Comparison of ENCODE assay signal across 14 cellular contexts in genomic region chr19:49481020-49481683, GRCh38. TPM values are rescaled to one million over a fixed set of nuclear protein-coding genes. Genes with fewer than 3 reads are reported as not detected.
A peak's percentile ranks its signal among the peaks of the same experiment; 100 is the strongest.
DNase-seq lines count a peak whose midpoint lies in the region; ATAC-seq and TF ChIP-seq lines count a peak whose summit lies in the region.
"Had no signal": no experiment of that assay in that cellular context is flagged by ENCODE, and none has a peak within 500 bp of the region (broad histone marks: within the 10 kb centered on the region; RNA-seq: fewer than 3 reads in every experiment).

No MANE protein-coding gene starts in this region.

- no peaks in the 10 kb centered on the region for H3K9me3 ChIP-seq in CD8-positive, alpha-beta T cell (ENCODE audit: low read length)
- H3K9me3 ChIP-seq in NT2/D1 (ENCODE audit: insufficient read depth, low read length): no peaks in the 10 kb centered on the region
- H3K9me3 ChIP-seq: BE2C, transverse colon had no signal

- no peak for ATAC-seq in CD8-positive, alpha-beta T cell
- ATAC-seq in esophagus mucosa (peak; percentile 19), GM21723 (IDR thresholded peaks at IDR 0.05; ENCODE audit: unreplicated experiment) (no peak)
- ATAC-seq: foreskin keratinocyte had no signal

- POLR2A ChIA-PET in CD8-positive, alpha-beta T cell (lab: Charles Lee): interaction anchor here (0.6 to 1.0 kb wide), 3 partner anchors 13 to 15 kb away, joined by 4 to 5 read pairs (median 4); partner anchors contain the start of gene RPS11

- peaks cover 26% of the 10 kb centered on the region for H3K4me1 ChIP-seq in CD8-positive, alpha-beta T cell (ENCODE audit: insufficient read depth, low read length)
- peaks cover 4% of the 10 kb centered on the region for H3K4me1 ChIP-seq in NT2/D1 (ENCODE audit: insufficient read depth, insufficient read length)
- H3K4me1 ChIP-seq: BE2C, foreskin keratinocyte had no signal

- TF ChIP-seq CTCF in CD8-positive, alpha-beta T cell (IDR thresholded peaks at IDR 0.05): no peak
- TF ChIP-seq CTCF in GM20000 (IDR thresholded peaks at IDR 0.05; ENCODE audit: extremely low read depth, missing control alignments): no peak

- H3K27ac ChIP-seq in CD8-positive, alpha-beta T cell (ENCODE audit: low read depth, low read length): no peak overlapping the region
- H3K27ac ChIP-seq: foreskin keratinocyte, transverse colon had no signal

- H3K4me1 Mint-ChIP-seq in CD8-positive, alpha-beta T cell (ENCODE audit: low read depth): peaks cover 27% of the 10 kb centered on the region

- CTCF ChIA-PET in CD8-positive, alpha-beta T cell (lab: Charles Lee): interaction anchor here (2.1 to 2.8 kb wide), 2 partner anchors 11 to 89 kb away, joined by 7 to 10 read pairs; no protein-coding TSS in a partner anchor

- H3K36me3 Mint-ChIP-seq in CD8-positive, alpha-beta T cell: peaks cover 69% of the 10 kb centered on the region

- no peaks in the 10 kb centered on the region for H3K27me3 ChIP-seq in CD8-positive, alpha-beta T cell (ENCODE audit: insufficient read depth, low read length)
- no peaks in the 10 kb centered on the region for H3K27me3 ChIP-seq in NT2/D1 (ENCODE audit: insufficient read depth, insufficient read length)
- H3K27me3 ChIP-seq: BE2C, foreskin keratinocyte, transverse colon had no signal

- H3K4me3 Mint-ChIP-seq in CD8-positive, alpha-beta T cell: no peak overlapping the region
- H3K4me3 Mint-ChIP-seq: neural crest cell had no signal

- H3K9me3 Mint-ChIP-seq in CD8-positive, alpha-beta T cell: no peaks in the 10 kb centered on the region
- H3K9me3 Mint-ChIP-seq: neural crest cell had no signal

- H3K4me3 ChIP-seq in CD8-positive, alpha-beta T cell (ENCODE audit: low read depth, low read length): no peak overlapping the region
- no peak overlapping the region for H3K4me3 ChIP-seq in NT2/D1 (ENCODE audit: insufficient read length, low read depth)
- H3K4me3 ChIP-seq: transverse colon had no signal

- peaks cover 42% of the 10 kb centered on the region for H3K36me3 ChIP-seq in CD8-positive, alpha-beta T cell (ENCODE audit: insufficient read depth, low read length)
- H3K36me3 ChIP-seq in NT2/D1 (ENCODE audit: insufficient read depth, insufficient read length, low read length): no peaks in the 10 kb centered on the region
- H3K36me3 ChIP-seq: BE2C, transverse colon had no signal

- H3K27me3 Mint-ChIP-seq in CD8-positive, alpha-beta T cell (ENCODE audit: low read depth): no peaks in the 10 kb centered on the region

- DNase-seq in CD8-positive, alpha-beta T cell: no peak
- no peak for DNase-seq in NT2/D1 (ENCODE audit: low read depth, low spot score)
- DNase-seq in GM20000 (ENCODE audit: low spot score): no peak
- DNase-seq: activated gamma-delta T cell; BE2C; DMS 273 treated with DMSO at 0.1 percent for 48 hours; foreskin keratinocyte; NCI-H2171 treated with DMSO at 0.1 percent for 48 hours; NCI-H748 treated with DMSO at 0.1 percent for 48 hours; stimulated activated CD4-positive, alpha-beta T cell treated with anti-CD3 and anti-CD28 coated beads, Interleukin-12 subunit alpha, Interleukin-12 subunit beta, amount 100 ng/mL, for 4 hours; transverse colon had no signal

- peak overlapping the region; percentile 32 for H3K9ac ChIP-seq in NT2/D1 (ENCODE audit: insufficient read length, low read depth)

- H3K27ac Mint-ChIP-seq in CD8-positive, alpha-beta T cell: peak overlapping the region; percentile 13

- intact Hi-C loops in CD8-positive, alpha-beta T cell (cut with DNase I, micrococcal nuclease): no loop called here

RNA-seq across cellular contexts. Expression of gene RPL13A, which starts 6.3 kb away (rescaled TPM):
- 1,000 to 10,000 TPM; 5,165 to 5,323 TPM for total RNA-seq in CD8-positive, alpha-beta T cell
- 2,820 TPM for total RNA-seq in esophagus mucosa

RNA-seq across cellular contexts. Expression of gene FLT3LG, which starts 7.1 kb away (rescaled TPM):
- 100 to 1,000 TPM; 246 to 259 TPM for total RNA-seq in CD8-positive, alpha-beta T cell
- total RNA-seq in esophagus mucosa: 3.3 TPM

RNA-seq across cellular contexts. Expression of gene RPS11, which starts 15.1 kb away (rescaled TPM):
- total RNA-seq in CD8-positive, alpha-beta T cell: 1,000 to 10,000 TPM; 3,746 to 3,873 TPM
- total RNA-seq in esophagus mucosa: 1,446 TPM

RNA-seq across cellular contexts. Expression of gene ALDH16A1, which starts 28.1 kb away (rescaled TPM):
- total RNA-seq in CD8-positive, alpha-beta T cell: 10 to 100 TPM; 26.1 to 30.7 TPM
- 27.2 TPM for total RNA-seq in esophagus mucosa

RNA-seq across cellular contexts. Expression of gene PIH1D1, which starts 29.5 kb away (rescaled TPM):
- total RNA-seq in CD8-positive, alpha-beta T cell: 100 to 1,000 TPM; 113 to 119 TPM
- 53.6 TPM for total RNA-seq in esophagus mucosa

Comparison
In these comparisons a context has a peak if more than half of its experiments do, and no peak if none do; other contexts are left out.
1. RNA of gene FLT3LG, which starts 7.1 kb away (total RNA-seq): 246 to 259 TPM in CD8-positive, alpha-beta T cell; 3.3 TPM in esophagus mucosa (single experiment); every median in the first group is over 10 times any median in the second.